Comparison of ENCODE assay signal across 8 cellular contexts in the genomic region with DNA sequence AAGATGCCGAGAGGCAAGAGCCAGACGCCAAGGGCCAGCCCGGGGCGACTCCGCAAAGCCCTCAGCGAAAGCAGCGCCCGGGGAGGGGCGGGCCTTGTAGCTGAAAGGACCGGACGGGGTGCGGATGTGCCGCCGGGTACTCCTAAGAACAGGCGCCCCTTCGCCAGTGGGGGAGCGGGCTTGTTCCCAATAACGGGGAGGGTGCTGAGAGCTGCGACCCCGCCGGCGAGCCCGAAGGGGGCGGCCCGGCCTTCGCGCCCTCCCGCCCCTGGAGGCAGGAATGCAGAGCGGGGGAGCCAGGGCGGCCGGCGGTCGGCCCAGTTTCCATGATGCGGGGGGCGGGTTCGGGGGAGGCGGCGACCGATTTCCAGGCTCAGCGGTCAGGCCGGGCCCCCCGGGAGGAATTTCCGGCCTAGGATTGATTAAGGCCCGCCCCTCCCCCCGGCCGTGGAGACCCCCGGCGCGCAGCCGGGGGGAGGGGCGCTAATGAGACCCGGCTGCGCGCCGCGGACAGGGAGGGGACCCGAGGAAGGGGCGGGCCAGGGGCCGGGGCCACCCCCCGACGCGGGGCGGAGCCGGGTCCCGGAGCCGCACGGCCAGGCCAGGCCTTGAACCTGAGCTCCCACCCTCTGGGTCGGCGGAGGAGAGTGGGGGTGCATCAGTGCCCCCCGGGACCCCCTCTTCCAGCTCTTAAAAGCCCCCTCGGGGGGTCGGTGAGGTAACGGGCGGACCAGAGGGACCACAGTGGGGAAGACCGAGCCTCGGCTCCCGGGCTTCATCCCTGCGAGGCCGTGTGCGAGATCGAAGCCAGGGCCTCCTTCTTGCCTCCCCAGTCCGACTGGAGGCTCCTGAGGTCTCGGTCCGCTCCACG. TPM values are rescaled to one million over a fixed set of nuclear protein-coding genes. Genes with fewer than 3 reads are reported as not detected.
DNase-seq lines count a peak whose midpoint lies in the region; ATAC-seq and TF ChIP-seq lines count a peak whose summit lies in the region.

No MANE protein-coding gene starts in this region.

- intact Hi-C loops in cardiac septum (cut with DNase I) (loop anchor here (2.0 kb wide), 1 partner anchor 56 kb away; the partner anchor contains the start of gene SRSF4), psoas muscle (cut with DNase I) (loop anchor here in 1 of 2 donors (5.0 kb wide), 1 partner anchor 78 kb away; no protein-coding TSS in a partner anchor)

- peaks cover 0 to 50% (median 16%) of the 10 kb centered on the region in 3 donors for H3K27me3 ChIP-seq in psoas muscle (ENCODE audit: insufficient read depth in 3 of 3, low read length in 2 of 3)

- H3K9me3 ChIP-seq in psoas muscle: no peaks in the 10 kb centered on the region

- H3K27ac Mint-ChIP-seq in activated naive CD4-positive, alpha-beta T cell treated with anti-CD3 and anti-CD28 coated beads, Interleukin-2, amount 50 U/mL, for 72 hours: no peak overlapping the region

- peak; percentile 53 to 62 for ATAC-seq in activated naive CD4-positive, alpha-beta T cell treated with anti-CD3 and anti-CD28 coated beads, Interleukin-2, amount 50 U/mL, for 72 hours
- peak; percentile 53 to 76 (median 69) for ATAC-seq in psoas muscle
- no peak for ATAC-seq in GM19351 (IDR thresholded peaks at IDR 0.05; ENCODE audit: unreplicated experiment)
- no peak for ATAC-seq in HG02840 (IDR thresholded peaks at IDR 0.05; ENCODE audit: low FRiP score, unreplicated experiment)

- no peaks in the 10 kb centered on the region for H3K9me3 Mint-ChIP-seq in activated naive CD4-positive, alpha-beta T cell treated with anti-CD3 and anti-CD28 coated beads, Interleukin-2, amount 50 U/mL, for 72 hours

- no peaks in the 10 kb centered on the region for H3K36me3 ChIP-seq in psoas muscle (ENCODE audit: insufficient read depth in 1 of 2, low read depth in 1 of 2)

- peak overlapping the region; percentile 77 for H3K4me3 ChIP-seq in psoas muscle

- peaks cover 6% of the 10 kb centered on the region for H3K4me1 ChIP-seq in psoas muscle

- WGBS in psoas muscle, 3 donors: 3 to 4% (median 4%) methylated on average over 47 to 85 of the region's 85 CpGs

- peak overlapping the region; percentile 73 for H3K27ac ChIP-seq in psoas muscle

- TF ChIP-seq CTCF in psoas muscle (IDR thresholded peaks at IDR 0.05): peak; percentile 62

- H3K36me3 Mint-ChIP-seq in activated naive CD4-positive, alpha-beta T cell treated with anti-CD3 and anti-CD28 coated beads, Interleukin-2, amount 50 U/mL, for 72 hours: no peaks in the 10 kb centered on the region

- DNase-seq in DMS 273 (lab: John Stamatoyannopoulos, UW; ENCODE audit: unreplicated experiment): peak; percentile 78
- no peak for DNase-seq in DMS 273 treated with DMSO at 0.1 percent for 48 hours (lab: John Stamatoyannopoulos, UW)
- DNase-seq in SK-N-DZ (ENCODE audit: low spot score): peak; percentile 77
- peak in 1 of 2 donors; percentile 73 for DNase-seq in activated naive CD4-positive, alpha-beta T cell treated with anti-CD3 and anti-CD28 coated beads, Interleukin-2, amount 50 U/mL, for 72 hours (ENCODE audit: low spot score in 2 of 2)
- peak; percentile 90 for DNase-seq in cardiac septum (ENCODE audit: low spot score)
- DNase-seq in psoas muscle: peak; percentile 82 to 86

RNA-seq across cellular contexts. Expression of gene TMEM200B, which starts 0.9 kb away (rescaled TPM):
- polyA plus RNA-seq in SK-N-DZ (2014; cell fraction: cytosol; rRNA removed): 1.7 and 2.3 TPM in 2 replicates
- polyA plus RNA-seq in SK-N-DZ (2014; cell fraction: nucleus; rRNA removed): 12.3 and 12.4 TPM in 2 replicates
- 1 to 10 TPM in 1 of 2 donors, under 1 TPM in 1; 0.43 to 4.0 TPM for total RNA-seq in activated naive CD4-positive, alpha-beta T cell treated with anti-CD3 and anti-CD28 coated beads, Interleukin-2, amount 50 U/mL, for 72 hours
- 2.1 TPM for total RNA-seq in cardiac septum
- total RNA-seq in psoas muscle: under 1 TPM; 0.42 to 0.99 (median 0.73) TPM
- 1 to 10 TPM in 1 of 3 donors, under 1 TPM in 2; 0.55 to 1.3 (median 0.67) TPM for polyA plus RNA-seq in psoas muscle

RNA-seq across cellular contexts. Expression of gene SRSF4, which starts 57.1 kb away (rescaled TPM):
- polyA plus RNA-seq in SK-N-DZ (2014; cell fraction: cytosol; rRNA removed): 34.8 and 42.6 TPM in 2 replicates
- 32.7 and 42.1 TPM in 2 replicates for polyA plus RNA-seq in SK-N-DZ (2014; cell fraction: nucleus; rRNA removed)
- total RNA-seq in activated naive CD4-positive, alpha-beta T cell treated with anti-CD3 and anti-CD28 coated beads, Interleukin-2, amount 50 U/mL, for 72 hours: 100 to 1,000 TPM; 139 to 163 TPM
- total RNA-seq in cardiac septum (54.8 TPM), psoas muscle (10 to 100 TPM; 49.3 to 80.4 (median 66.8) TPM)
- 10 to 100 TPM; 42.2 to 84.8 (median 70.1) TPM for polyA plus RNA-seq in psoas muscle

Comparison
In these comparisons a context has a peak if more than half of its experiments do, and no peak if none do; other contexts are left out.
1. ATAC-seq: peak in activated naive CD4-positive, alpha-beta T cell treated with anti-CD3 and anti-CD28 coated beads, Interleukin-2, amount 50 U/mL, for 72 hours (2 of 2) and psoas muscle (4 of 4); none in GM19351 (single experiment) and HG02840 (single experiment).